Comparison of ENCODE assay signal across 9 cellular contexts in the genomic region with DNA sequence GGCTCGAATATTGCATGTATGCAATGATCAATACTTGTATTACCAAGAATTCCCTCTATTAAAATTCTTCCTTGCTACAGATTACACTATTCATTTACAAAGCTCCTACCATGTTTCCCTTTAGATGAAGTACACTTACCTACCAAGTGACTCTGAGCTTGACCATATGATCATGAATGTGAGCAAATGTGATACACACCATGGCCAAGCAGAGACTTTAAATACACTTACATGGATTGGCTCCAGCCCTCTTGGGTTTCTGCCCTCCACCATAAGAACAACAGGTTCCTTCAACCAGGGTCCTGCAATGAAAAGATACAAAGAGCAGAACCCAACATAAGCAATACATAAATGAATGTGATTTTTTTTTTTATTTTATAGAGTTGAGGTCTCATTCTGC. TPM values are rescaled to one million over a fixed set of nuclear protein-coding genes. Genes with fewer than 3 reads are reported as not detected.
"Had no signal": no experiment of that assay in that cellular context is flagged by ENCODE, and none has a peak within 500 bp of the region (broad histone marks: within the 10 kb centered on the region; RNA-seq: fewer than 3 reads in every experiment).

No MANE protein-coding gene starts in this region.

- H3K4me1 Mint-ChIP-seq: IgD-negative memory B cell had no signal

- FAIRE-seq: HepG2, K562 had no signal

- H3K9ac ChIP-seq: KMS-11 had no signal

- ATAC-seq: HepG2, K562 had no signal

- DNase-seq: IMR-90, KG1 had no signal

- H3K4me3 ChIP-seq: K562 had no signal

- H3K27ac Mint-ChIP-seq: IgD-negative memory B cell had no signal

- H3K4me3 Mint-ChIP-seq: IgD-negative memory B cell had no signal

- H3K4me2 ChIP-seq: KMS-11 had no signal

- H3K27ac ChIP-seq: HL-60, KMS-11 had no signal

RNA-seq across cellular contexts. Expression of a gene that starts 30.0 kb away (rescaled TPM):
- total RNA-seq: HepG2, HT-29, HT1080, IMR-90, K562 had no signal
